1 cellular context compared by ENCODE assay signal in genomic region chr12:12803186-12803585, GRCh38.
A peak's percentile ranks its signal among the peaks of the same experiment; 100 is the strongest.
TF ChIP-seq lines count a peak whose summit lies in the region.

No MANE protein-coding gene starts in this region.

TF ChIP-seq in GM12878, 131 proteins besides CTCF, POLR2A, EP300 and RAD21 (continued from another document):
- TF ChIP-seq CEBPZ (IDR thresholded peaks at IDR 0.05; ENCODE audit: low read depth, low read length) (no peak), JUNB (IDR thresholded peaks at IDR 0.05) (peak; percentile 80), CHD2 (IDR thresholded peaks at IDR 0.05; ENCODE audit: borderline replicate concordance, low read depth, low read length) (no peak), NBN (IDR thresholded peaks at IDR 0.05) (0 out of 2 replicates have a peak, but pooled peaks have one; percentile 17), USF2 (IDR thresholded peaks at IDR 0.05; ENCODE audit: borderline replicate concordance, low read depth, low read length) (no peak; the same call in 1 of the 2 replicates), GATAD2B (conservative IDR thresholded peaks at IDR 0.05; ENCODE audit: low read depth) (0 out of 2 replicates have a peak, but pooled peaks have one; percentile 37), HSF1 (IDR thresholded peaks at IDR 0.05; ENCODE audit: low read depth, low read length) (no peak), RELB (IDR thresholded peaks at IDR 0.05; ENCODE audit: low read depth) (no peak), IRF4 (IDR thresholded peaks at IDR 0.05; ENCODE audit: low read depth, low read length) (peak; percentile 82), SMC3 (IDR thresholded peaks at IDR 0.05; ENCODE audit: borderline replicate concordance, low read length) (no peak), ZNF24 (IDR thresholded peaks at IDR 0.05) (no peak), SKIL (IDR thresholded peaks at IDR 0.05; ENCODE audit: low read depth, poor library complexity, severe bottlenecking) (no peak), ZNF217 (IDR thresholded peaks at IDR 0.05) (no peak), ZNF207 (IDR thresholded peaks at IDR 0.05; ENCODE audit: borderline replicate concordance) (no peak), MAX (IDR thresholded peaks at IDR 0.05; ENCODE audit: low read depth, low read length) (no peak), JUND (IDR thresholded peaks at IDR 0.05; ENCODE audit: low read depth, low read length) (peak; percentile 76; the same call in 1 of the 2 replicates), RFX5 (IDR thresholded peaks at IDR 0.05; ENCODE audit: low read depth, low read length) (no peak), ESRRA (IDR thresholded peaks at IDR 0.05; ENCODE audit: low read length) (no peak), CREB1 (IDR thresholded peaks at IDR 0.05; ENCODE audit: low read depth) (no peak), EED (IDR thresholded peaks at IDR 0.05; ENCODE audit: low read depth) (peak; percentile 79), RAD51 (IDR thresholded peaks at IDR 0.05) (peak; percentile 69), BCLAF1 (IDR thresholded peaks at IDR 0.05) (no peak), HDGF (IDR thresholded peaks at IDR 0.05) (no peak), FOXK2 (IDR thresholded peaks at IDR 0.05) (no peak), HDAC2 (IDR thresholded peaks at IDR 0.05) (no peak), PKNOX1 (IDR thresholded peaks at IDR 0.05) (no peak), GABPA (IDR thresholded peaks at IDR 0.05; ENCODE audit: low read depth) (no peak), CHD1 (IDR thresholded peaks at IDR 0.05; ENCODE audit: low read depth, low read length) (no peak), SIX5 (IDR thresholded peaks at IDR 0.05; ENCODE audit: low read depth, low read length, severe bottlenecking) (no peak), SUZ12 (IDR thresholded peaks at IDR 0.05; ENCODE audit: unreplicated experiment) (no peak), SMARCA5 (IDR thresholded peaks at IDR 0.05) (no peak), BMI1 (IDR thresholded peaks at IDR 0.05; ENCODE audit: borderline replicate concordance) (0 out of 2 replicates have a peak, but pooled peaks have one; percentile 42), PML (IDR thresholded peaks at IDR 0.05; ENCODE audit: low read length) (no peak), BRCA1 (IDR thresholded peaks at IDR 0.05; ENCODE audit: low read depth, low read length) (no peak), ATF2 (IDR thresholded peaks at IDR 0.05; ENCODE audit: low read length) (no peak), ATF7 (IDR thresholded peaks at IDR 0.05; ENCODE audit: low read depth) (0 out of 2 replicates have a peak, but pooled peaks have one; percentile 43), WRNIP1 (IDR thresholded peaks at IDR 0.05; ENCODE audit: borderline replicate concordance, low read depth, low read length) (no peak), CBFB (IDR thresholded peaks at IDR 0.05; ENCODE audit: low read depth) (no peak), ZNF622 (IDR thresholded peaks at IDR 0.05) (no peak), POLR2AphosphoS2 (IDR thresholded peaks at IDR 0.05; ENCODE audit: low read depth, low read length) (no peak), IKZF1 (conservative IDR thresholded peaks at IDR 0.05) (peak; percentile 56; the same call in 1 of the 2 replicates), SRF (IDR thresholded peaks at IDR 0.05; ENCODE audit: low read depth in 2 of 2, low read length in 2 of 2) (no peak), STAT1 (conservative IDR thresholded peaks at IDR 0.05) (no peak), ZBTB33 (IDR thresholded peaks at IDR 0.05) (no peak), FOXM1 (IDR thresholded peaks at IDR 0.05; ENCODE audit: low read depth, low read length) (no peak), TAF1 (IDR thresholded peaks at IDR 0.05; ENCODE audit: borderline replicate concordance, low read depth, low read length) (no peak), NR2F1 (conservative IDR thresholded peaks at IDR 0.05) (no peak), RUNX3 (IDR thresholded peaks at IDR 0.05; ENCODE audit: low read length) (peak; percentile 8; the same call in 1 of the 2 replicates), POLR2AphosphoS5 (IDR thresholded peaks at IDR 0.05; ENCODE audit: low read length) (no peak)
